Comparison of ENCODE assay signal across 1 cellular context in the genomic region with DNA sequence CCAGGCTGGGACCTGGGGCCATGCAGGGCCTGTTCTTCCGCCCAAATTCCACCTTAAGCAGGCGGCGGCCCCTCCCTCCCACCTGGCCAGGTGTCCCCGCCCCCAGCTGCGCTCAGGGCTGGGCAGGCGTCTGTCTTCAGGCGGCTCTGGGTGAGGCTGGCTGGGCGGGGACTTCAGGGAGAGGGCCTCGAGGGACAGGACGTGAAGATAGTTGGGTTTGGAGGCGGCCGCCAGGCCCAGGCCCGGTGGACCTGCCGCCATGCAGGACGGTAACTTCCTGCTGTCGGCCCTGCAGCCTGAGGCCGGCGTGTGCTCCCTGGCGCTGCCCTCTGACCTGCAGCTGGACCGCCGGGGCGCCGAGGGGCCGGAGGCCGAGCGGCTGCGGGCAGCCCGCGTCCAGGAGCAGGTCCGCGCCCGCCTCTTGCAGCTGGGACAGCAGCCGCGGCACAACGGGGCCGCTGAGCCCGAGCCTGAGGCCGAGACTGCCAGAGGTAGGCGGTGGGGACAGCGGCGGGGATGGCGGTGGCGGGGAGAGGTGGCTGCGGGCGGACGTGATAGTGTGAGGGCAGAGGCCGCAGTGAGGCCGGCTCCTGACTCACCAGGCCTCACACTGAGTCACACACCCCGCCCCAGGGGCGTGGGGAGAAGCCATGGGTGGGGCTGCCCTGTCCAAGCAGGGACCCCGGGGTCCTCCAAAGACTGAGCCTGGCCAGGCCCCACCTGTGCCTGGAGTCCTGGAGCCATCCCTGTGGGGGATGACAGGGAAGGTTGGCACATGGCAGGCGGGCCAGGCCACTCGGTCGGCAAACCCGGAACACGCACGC.
A peak's percentile ranks its signal among the peaks of the same experiment; 100 is the strongest.
TF ChIP-seq lines count a peak whose summit lies in the region.

A gene with protein sequence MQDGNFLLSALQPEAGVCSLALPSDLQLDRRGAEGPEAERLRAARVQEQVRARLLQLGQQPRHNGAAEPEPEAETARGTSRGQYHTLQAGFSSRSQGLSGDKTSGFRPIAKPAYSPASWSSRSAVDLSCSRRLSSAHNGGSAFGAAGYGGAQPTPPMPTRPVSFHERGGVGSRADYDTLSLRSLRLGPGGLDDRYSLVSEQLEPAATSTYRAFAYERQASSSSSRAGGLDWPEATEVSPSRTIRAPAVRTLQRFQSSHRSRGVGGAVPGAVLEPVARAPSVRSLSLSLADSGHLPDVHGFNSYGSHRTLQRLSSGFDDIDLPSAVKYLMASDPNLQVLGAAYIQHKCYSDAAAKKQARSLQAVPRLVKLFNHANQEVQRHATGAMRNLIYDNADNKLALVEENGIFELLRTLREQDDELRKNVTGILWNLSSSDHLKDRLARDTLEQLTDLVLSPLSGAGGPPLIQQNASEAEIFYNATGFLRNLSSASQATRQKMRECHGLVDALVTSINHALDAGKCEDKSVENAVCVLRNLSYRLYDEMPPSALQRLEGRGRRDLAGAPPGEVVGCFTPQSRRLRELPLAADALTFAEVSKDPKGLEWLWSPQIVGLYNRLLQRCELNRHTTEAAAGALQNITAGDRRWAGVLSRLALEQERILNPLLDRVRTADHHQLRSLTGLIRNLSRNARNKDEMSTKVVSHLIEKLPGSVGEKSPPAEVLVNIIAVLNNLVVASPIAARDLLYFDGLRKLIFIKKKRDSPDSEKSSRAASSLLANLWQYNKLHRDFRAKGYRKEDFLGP (plus strand): TSS at position 176 of the 824 bp plus-strand sequence. CDS start 84 bp downstream, at position 260.

TF ChIP-seq in HepG2, 621 proteins besides CTCF, POLR2A, EP300 and RAD21 (continued from another document and continues in another):
- TF ChIP-seq, protein P1, sequence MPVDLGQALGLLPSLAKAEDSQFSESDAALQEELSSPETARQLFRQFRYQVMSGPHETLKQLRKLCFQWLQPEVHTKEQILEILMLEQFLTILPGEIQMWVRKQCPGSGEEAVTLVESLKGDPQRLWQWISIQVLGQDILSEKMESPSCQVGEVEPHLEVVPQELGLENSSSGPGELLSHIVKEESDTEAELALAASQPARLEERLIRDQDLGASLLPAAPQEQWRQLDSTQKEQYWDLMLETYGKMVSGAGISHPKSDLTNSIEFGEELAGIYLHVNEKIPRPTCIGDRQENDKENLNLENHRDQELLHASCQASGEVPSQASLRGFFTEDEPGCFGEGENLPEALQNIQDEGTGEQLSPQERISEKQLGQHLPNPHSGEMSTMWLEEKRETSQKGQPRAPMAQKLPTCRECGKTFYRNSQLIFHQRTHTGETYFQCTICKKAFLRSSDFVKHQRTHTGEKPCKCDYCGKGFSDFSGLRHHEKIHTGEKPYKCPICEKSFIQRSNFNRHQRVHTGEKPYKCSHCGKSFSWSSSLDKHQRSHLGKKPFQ (CRISPR knock-in tag; IDR thresholded peaks at IDR 0.05; ENCODE audit: insufficient replicate concordance) = no peak
- TF ChIP-seq, protein P2, sequence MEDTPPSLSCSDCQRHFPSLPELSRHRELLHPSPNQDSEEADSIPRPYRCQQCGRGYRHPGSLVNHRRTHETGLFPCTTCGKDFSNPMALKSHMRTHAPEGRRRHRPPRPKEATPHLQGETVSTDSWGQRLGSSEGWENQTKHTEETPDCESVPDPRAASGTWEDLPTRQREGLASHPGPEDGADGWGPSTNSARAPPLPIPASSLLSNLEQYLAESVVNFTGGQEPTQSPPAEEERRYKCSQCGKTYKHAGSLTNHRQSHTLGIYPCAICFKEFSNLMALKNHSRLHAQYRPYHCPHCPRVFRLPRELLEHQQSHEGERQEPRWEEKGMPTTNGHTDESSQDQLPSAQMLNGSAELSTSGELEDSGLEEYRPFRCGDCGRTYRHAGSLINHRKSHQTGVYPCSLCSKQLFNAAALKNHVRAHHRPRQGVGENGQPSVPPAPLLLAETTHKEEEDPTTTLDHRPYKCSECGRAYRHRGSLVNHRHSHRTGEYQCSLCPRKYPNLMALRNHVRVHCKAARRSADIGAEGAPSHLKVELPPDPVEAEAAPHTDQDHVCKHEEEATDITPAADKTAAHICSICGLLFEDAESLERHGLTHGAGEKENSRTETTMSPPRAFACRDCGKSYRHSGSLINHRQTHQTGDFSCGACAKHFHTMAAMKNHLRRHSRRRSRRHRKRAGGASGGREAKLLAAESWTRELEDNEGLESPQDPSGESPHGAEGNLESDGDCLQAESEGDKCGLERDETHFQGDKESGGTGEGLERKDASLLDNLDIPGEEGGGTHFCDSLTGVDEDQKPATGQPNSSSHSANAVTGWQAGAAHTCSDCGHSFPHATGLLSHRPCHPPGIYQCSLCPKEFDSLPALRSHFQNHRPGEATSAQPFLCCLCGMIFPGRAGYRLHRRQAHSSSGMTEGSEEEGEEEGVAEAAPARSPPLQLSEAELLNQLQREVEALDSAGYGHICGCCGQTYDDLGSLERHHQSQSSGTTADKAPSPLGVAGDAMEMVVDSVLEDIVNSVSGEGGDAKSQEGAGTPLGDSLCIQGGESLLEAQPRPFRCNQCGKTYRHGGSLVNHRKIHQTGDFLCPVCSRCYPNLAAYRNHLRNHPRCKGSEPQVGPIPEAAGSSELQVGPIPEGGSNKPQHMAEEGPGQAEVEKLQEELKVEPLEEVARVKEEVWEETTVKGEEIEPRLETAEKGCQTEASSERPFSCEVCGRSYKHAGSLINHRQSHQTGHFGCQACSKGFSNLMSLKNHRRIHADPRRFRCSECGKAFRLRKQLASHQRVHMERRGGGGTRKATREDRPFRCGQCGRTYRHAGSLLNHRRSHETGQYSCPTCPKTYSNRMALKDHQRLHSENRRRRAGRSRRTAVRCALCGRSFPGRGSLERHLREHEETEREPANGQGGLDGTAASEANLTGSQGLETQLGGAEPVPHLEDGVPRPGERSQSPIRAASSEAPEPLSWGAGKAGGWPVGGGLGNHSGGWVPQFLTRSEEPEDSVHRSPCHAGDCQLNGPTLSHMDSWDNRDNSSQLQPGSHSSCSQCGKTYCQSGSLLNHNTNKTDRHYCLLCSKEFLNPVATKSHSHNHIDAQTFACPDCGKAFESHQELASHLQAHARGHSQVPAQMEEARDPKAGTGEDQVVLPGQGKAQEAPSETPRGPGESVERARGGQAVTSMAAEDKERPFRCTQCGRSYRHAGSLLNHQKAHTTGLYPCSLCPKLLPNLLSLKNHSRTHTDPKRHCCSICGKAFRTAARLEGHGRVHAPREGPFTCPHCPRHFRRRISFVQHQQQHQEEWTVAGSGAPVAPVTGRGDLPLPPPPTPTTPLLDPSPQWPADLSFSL (CRISPR knock-in tag; IDR thresholded peaks at IDR 0.05) = no peak
- TF ChIP-seq ZNF331 (CRISPR knock-in tag; IDR thresholded peaks at IDR 0.05) (0 out of 2 replicates have a peak, but pooled peaks have one; percentile 15), EHMT2 (IDR thresholded peaks at IDR 0.05; ENCODE audit: borderline replicate concordance, low read depth, low read length) (no peak), ETV5 (CRISPR knock-in tag; IDR thresholded peaks at IDR 0.05; ENCODE audit: borderline replicate concordance) (no peak; the same call in 1 of the 2 replicates), POLR2AphosphoS5 (IDR thresholded peaks at IDR 0.05; ENCODE audit: low read depth, low read length) (peak; percentile 45), KMT2A (CRISPR knock-in tag; IDR thresholded peaks at IDR 0.05) (peak; percentile 11; the same call in 1 of the 2 replicates), ZNF598 (CRISPR knock-in tag; IDR thresholded peaks at IDR 0.05; ENCODE audit: borderline replicate concordance) (peak; percentile 28; the same call in 1 of the 2 replicates), RBM39 (IDR thresholded peaks at IDR 0.05; ENCODE audit: low read depth, low read length, poor library complexity, severe bottlenecking) (no peak), ZNF143 (CRISPR knock-in tag; IDR thresholded peaks at IDR 0.05) (no peak), CHCHD3 (CRISPR knock-in tag; IDR thresholded peaks at IDR 0.05) (peak; percentile 75; the same call in 1 of the 2 replicates), EED (CRISPR knock-in tag; IDR thresholded peaks at IDR 0.05) (peak; percentile 82), SOX13 (IDR thresholded peaks at IDR 0.05) (no peak), SOX13 (CRISPR knock-in tag; conservative IDR thresholded peaks at IDR 0.05 in 1 of 2, IDR thresholded peaks at IDR 0.05 in 1 of 2) (no peak), ZFP62 (CRISPR knock-in tag; IDR thresholded peaks at IDR 0.05) (no peak), ZNF17 (CRISPR knock-in tag; IDR thresholded peaks at IDR 0.05) (no peak)
- TF ChIP-seq, protein P3, sequence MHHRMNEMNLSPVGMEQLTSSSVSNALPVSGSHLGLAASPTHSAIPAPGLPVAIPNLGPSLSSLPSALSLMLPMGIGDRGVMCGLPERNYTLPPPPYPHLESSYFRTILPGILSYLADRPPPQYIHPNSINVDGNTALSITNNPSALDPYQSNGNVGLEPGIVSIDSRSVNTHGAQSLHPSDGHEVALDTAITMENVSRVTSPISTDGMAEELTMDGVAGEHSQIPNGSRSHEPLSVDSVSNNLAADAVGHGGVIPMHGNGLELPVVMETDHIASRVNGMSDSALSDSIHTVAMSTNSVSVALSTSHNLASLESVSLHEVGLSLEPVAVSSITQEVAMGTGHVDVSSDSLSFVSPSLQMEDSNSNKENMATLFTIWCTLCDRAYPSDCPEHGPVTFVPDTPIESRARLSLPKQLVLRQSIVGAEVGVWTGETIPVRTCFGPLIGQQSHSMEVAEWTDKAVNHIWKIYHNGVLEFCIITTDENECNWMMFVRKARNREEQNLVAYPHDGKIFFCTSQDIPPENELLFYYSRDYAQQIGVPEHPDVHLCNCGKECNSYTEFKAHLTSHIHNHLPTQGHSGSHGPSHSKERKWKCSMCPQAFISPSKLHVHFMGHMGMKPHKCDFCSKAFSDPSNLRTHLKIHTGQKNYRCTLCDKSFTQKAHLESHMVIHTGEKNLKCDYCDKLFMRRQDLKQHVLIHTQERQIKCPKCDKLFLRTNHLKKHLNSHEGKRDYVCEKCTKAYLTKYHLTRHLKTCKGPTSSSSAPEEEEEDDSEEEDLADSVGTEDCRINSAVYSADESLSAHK (CRISPR knock-in tag; IDR thresholded peaks at IDR 0.05; ENCODE audit: borderline replicate concordance) = no peak
- TF ChIP-seq, protein P4, sequence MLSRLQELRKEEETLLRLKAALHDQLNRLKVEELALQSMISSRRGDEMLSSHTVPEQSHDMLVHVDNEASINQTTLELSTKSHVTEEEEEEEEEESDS (CRISPR knock-in tag; IDR thresholded peaks at IDR 0.05; ENCODE audit: borderline replicate concordance) = no peak
- TF ChIP-seq, protein P5, sequence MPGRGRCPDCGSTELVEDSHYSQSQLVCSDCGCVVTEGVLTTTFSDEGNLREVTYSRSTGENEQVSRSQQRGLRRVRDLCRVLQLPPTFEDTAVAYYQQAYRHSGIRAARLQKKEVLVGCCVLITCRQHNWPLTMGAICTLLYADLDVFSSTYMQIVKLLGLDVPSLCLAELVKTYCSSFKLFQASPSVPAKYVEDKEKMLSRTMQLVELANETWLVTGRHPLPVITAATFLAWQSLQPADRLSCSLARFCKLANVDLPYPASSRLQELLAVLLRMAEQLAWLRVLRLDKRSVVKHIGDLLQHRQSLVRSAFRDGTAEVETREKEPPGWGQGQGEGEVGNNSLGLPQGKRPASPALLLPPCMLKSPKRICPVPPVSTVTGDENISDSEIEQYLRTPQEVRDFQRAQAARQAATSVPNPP (CRISPR knock-in tag; IDR thresholded peaks at IDR 0.05) = no peak
- TF ChIP-seq, protein P6, sequence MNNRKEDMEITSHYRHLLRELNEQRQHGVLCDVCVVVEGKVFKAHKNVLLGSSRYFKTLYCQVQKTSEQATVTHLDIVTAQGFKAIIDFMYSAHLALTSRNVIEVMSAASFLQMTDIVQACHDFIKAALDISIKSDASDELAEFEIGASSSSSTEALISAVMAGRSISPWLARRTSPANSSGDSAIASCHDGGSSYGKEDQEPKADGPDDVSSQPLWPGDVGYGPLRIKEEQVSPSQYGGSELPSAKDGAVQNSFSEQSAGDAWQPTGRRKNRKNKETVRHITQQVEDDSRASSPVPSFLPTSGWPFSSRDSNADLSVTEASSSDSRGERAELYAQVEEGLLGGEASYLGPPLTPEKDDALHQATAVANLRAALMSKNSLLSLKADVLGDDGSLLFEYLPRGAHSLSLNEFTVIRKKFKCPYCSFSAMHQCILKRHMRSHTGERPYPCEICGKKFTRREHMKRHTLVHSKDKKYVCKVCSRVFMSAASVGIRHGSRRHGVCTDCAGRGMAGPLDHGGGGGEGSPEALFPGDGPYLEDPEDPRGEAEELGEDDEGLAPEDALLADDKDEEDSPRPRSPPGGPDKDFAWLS (CRISPR knock-in tag; IDR thresholded peaks at IDR 0.05; ENCODE audit: borderline replicate concordance) = no peak
- TF ChIP-seq, protein P7, sequence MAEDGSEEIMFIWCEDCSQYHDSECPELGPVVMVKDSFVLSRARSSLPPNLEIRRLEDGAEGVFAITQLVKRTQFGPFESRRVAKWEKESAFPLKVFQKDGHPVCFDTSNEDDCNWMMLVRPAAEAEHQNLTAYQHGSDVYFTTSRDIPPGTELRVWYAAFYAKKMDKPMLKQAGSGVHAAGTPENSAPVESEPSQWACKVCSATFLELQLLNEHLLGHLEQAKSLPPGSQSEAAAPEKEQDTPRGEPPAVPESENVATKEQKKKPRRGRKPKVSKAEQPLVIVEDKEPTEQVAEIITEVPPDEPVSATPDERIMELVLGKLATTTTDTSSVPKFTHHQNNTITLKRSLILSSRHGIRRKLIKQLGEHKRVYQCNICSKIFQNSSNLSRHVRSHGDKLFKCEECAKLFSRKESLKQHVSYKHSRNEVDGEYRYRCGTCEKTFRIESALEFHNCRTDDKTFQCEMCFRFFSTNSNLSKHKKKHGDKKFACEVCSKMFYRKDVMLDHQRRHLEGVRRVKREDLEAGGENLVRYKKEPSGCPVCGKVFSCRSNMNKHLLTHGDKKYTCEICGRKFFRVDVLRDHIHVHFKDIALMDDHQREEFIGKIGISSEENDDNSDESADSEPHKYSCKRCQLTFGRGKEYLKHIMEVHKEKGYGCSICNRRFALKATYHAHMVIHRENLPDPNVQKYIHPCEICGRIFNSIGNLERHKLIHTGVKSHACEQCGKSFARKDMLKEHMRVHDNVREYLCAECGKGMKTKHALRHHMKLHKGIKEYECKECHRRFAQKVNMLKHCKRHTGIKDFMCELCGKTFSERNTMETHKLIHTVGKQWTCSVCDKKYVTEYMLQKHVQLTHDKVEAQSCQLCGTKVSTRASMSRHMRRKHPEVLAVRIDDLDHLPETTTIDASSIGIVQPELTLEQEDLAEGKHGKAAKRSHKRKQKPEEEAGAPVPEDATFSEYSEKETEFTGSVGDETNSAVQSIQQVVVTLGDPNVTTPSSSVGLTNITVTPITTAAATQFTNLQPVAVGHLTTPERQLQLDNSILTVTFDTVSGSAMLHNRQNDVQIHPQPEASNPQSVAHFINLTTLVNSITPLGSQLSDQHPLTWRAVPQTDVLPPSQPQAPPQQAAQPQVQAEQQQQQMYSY (CRISPR knock-in tag; IDR thresholded peaks at IDR 0.05) = no peak
- TF ChIP-seq, protein P8, sequence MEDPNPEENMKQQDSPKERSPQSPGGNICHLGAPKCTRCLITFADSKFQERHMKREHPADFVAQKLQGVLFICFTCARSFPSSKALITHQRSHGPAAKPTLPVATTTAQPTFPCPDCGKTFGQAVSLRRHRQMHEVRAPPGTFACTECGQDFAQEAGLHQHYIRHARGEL (CRISPR knock-in tag; IDR thresholded peaks at IDR 0.05) = no peak
- TF ChIP-seq, protein P9, sequence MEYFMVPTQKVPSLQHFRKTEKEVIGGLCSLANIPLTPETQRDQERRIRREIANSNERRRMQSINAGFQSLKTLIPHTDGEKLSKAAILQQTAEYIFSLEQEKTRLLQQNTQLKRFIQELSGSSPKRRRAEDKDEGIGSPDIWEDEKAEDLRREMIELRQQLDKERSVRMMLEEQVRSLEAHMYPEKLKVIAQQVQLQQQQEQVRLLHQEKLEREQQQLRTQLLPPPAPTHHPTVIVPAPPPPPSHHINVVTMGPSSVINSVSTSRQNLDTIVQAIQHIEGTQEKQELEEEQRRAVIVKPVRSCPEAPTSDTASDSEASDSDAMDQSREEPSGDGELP (IDR thresholded peaks at IDR 0.05; ENCODE audit: borderline replicate concordance, low read depth) = peak; percentile 74; the same call in 1 of the 2 replicates
